Comparison of ENCODE assay signal across 26 cellular contexts in genomic region chr2:11187733-11188132, GRCh38. TPM values are rescaled to one million over a fixed set of nuclear protein-coding genes. Genes with fewer than 3 reads are reported as not detected.
DNase-seq lines count a peak whose midpoint lies in the region; ATAC-seq, FAIRE-seq and TF ChIP-seq lines count a peak whose summit lies in the region.
"Had no signal": no experiment of that assay in that cellular context is flagged by ENCODE, and none has a peak within 500 bp of the region (broad histone marks: within the 10 kb centered on the region; RNA-seq: fewer than 3 reads in every experiment).

No MANE protein-coding gene starts in this region.

- H3K27me3 ChIP-seq in astrocyte (ENCODE audit: insufficient read depth, low read length) = no peaks in the 10 kb centered on the region
- H3K27me3 ChIP-seq in suprapubic skin = no peaks in the 10 kb centered on the region
- H3K27me3 ChIP-seq: breast epithelium, upper lobe of left lung had no signal

- peak; percentile 49 for FAIRE-seq in A549 (lab: Jason Lieb, UNC)
- FAIRE-seq in astrocyte (lab: Jason Lieb, UNC) = no peak
- FAIRE-seq: D721Med, GM19239 had no signal

- H3K9me3 Mint-ChIP-seq in astrocyte (ENCODE audit: unreplicated experiment) = no peaks in the 10 kb centered on the region
- H3K9me3 Mint-ChIP-seq: activated T-helper 17 cell treated with anti-CD3 and anti-CD28 coated beads, Interleukin-2, amount 50 U/mL, for 72 hours; CD4-positive, CD25-positive, alpha-beta regulatory T cell; natural killer cell treated with Interleukin-12 subunit alpha and Interleukin-12 subunit beta and Interleukin-15 and Interleukin-18, amount 100 ng/mL, for 72 hours; stimulated activated naive B cell treated with anti-CD40 and anti-IgM and Interleukin-4, amounts not matched to agents 10 μg/mL and 1 μg/mL and 100 μg/mL, for 72 hours had no signal

- no peak overlapping the region for H3K4me3 Mint-ChIP-seq in astrocyte (ENCODE audit: unreplicated experiment)
- H3K4me3 Mint-ChIP-seq: activated CD8-positive, alpha-beta T cell treated with anti-CD3 and anti-CD28 coated beads, Interleukin-2, amount 10 ng/mL, durations not matched to agents 7 days and 5 days; activated T-helper 17 cell treated with anti-CD3 and anti-CD28 coated beads, Interleukin-2, amount 50 U/mL, for 72 hours; CD4-positive, CD25-positive, alpha-beta regulatory T cell; natural killer cell treated with Interleukin-12 subunit alpha and Interleukin-12 subunit beta and Interleukin-15 and Interleukin-18, amount 100 ng/mL, for 72 hours; stimulated activated naive B cell treated with anti-CD40 and anti-IgM and Interleukin-4, amounts not matched to agents 10 μg/mL and 1 μg/mL and 100 μg/mL, for 72 hours had no signal

- peaks cover 9% of the 10 kb centered on the region for H3K36me3 Mint-ChIP-seq in astrocyte (ENCODE audit: low read depth, unreplicated experiment)

- H4K20me1 ChIP-seq in astrocyte (ENCODE audit: insufficient read depth, low read length) = no peaks in the 10 kb centered on the region

- peaks cover 6% of the 10 kb centered on the region for H3K4me1 Mint-ChIP-seq in astrocyte (ENCODE audit: low read depth, unreplicated experiment)
- H3K4me1 Mint-ChIP-seq: activated T-helper 17 cell treated with anti-CD3 and anti-CD28 coated beads, Interleukin-2, amount 50 U/mL, for 72 hours; stimulated activated naive B cell treated with anti-CD40 and anti-IgM and Interleukin-4, amounts not matched to agents 10 μg/mL and 1 μg/mL and 100 μg/mL, for 72 hours had no signal

- CTCF ChIA-PET in A549 (lab: Yijun Ruan, JAX) = interaction anchor here (0.7 to 1.2 kb wide), 3 partner anchors 55 to 355 kb away, joined by 3 to 5 read pairs (median 3); a partner anchor contains a TSS

- no peak for TF ChIP-seq RAD21 in A549 (conservative IDR thresholded peaks at IDR 0.05 in 1 of 2, IDR thresholded peaks at IDR 0.05 in 1 of 2)

- POLR2A ChIA-PET in A549 (lab: Yijun Ruan, JAX) = no interaction called here

- no peak for TF ChIP-seq POLR2A in A549 (IDR thresholded peaks at IDR 0.05; ENCODE audit: low read length)
- no peak for TF ChIP-seq POLR2A in suprapubic skin (IDR thresholded peaks at IDR 0.05)

- H3K4me2 ChIP-seq in A549 = no peak overlapping the region
- H3K4me2 ChIP-seq in astrocyte (ENCODE audit: low read length) = no peak overlapping the region

- no peak overlapping the region for H2AFZ ChIP-seq in astrocyte (ENCODE audit: low read depth, low read length)

- H3K79me2 ChIP-seq in astrocyte (ENCODE audit: insufficient read depth, low read length) = no peaks in the 10 kb centered on the region

- no peak overlapping the region for H3K4me3 ChIP-seq in A549
- no peak overlapping the region for H3K4me3 ChIP-seq in astrocyte (ENCODE audit: insufficient read depth, low read depth, low read length)
- H3K4me3 ChIP-seq in suprapubic skin = no peak overlapping the region
- no peak overlapping the region for H3K4me3 ChIP-seq in foreskin fibroblast (ENCODE audit: low read depth in 1 of 2, low read length in 2 of 2)
- H3K4me3 ChIP-seq: breast epithelium, upper lobe of left lung had no signal

- H3K4me1 ChIP-seq in A549 (peaks cover 6% of the 10 kb centered on the region; the same call in 1 of the 3 replicates), astrocyte (ENCODE audit: insufficient read depth, low read length) (peaks cover 4% of the 10 kb centered on the region), suprapubic skin (peaks cover 1% of the 10 kb centered on the region)
- H3K4me1 ChIP-seq: breast epithelium, upper lobe of left lung had no signal

- H3K27ac ChIP-seq in A549 (no peak overlapping the region), astrocyte (ENCODE audit: low read depth, low read length) (no peak overlapping the region), suprapubic skin (no peak overlapping the region)
- H3K27ac ChIP-seq: 22Rv1, breast epithelium, upper lobe of left lung, WERI-Rb-1 had no signal

- no peaks in the 10 kb centered on the region for H3K27me3 Mint-ChIP-seq in astrocyte (ENCODE audit: low read depth, unreplicated experiment)
- H3K27me3 Mint-ChIP-seq: activated T-helper 17 cell treated with anti-CD3 and anti-CD28 coated beads, Interleukin-2, amount 50 U/mL, for 72 hours; CD4-positive, CD25-positive, alpha-beta regulatory T cell; natural killer cell treated with Interleukin-12 subunit alpha and Interleukin-12 subunit beta and Interleukin-15 and Interleukin-18, amount 100 ng/mL, for 72 hours; stimulated activated naive B cell treated with anti-CD40 and anti-IgM and Interleukin-4, amounts not matched to agents 10 μg/mL and 1 μg/mL and 100 μg/mL, for 72 hours had no signal

- H3K9ac ChIP-seq in astrocyte (ENCODE audit: low read length) = no peak overlapping the region

- no peaks in the 10 kb centered on the region for H3K9me3 ChIP-seq in A549
- H3K9me3 ChIP-seq in astrocyte (ENCODE audit: insufficient read depth, low read depth, low read length) = no peaks in the 10 kb centered on the region
- no peaks in the 10 kb centered on the region for H3K9me3 ChIP-seq in suprapubic skin
- H3K9me3 ChIP-seq: breast epithelium, upper lobe of left lung had no signal

- DNase-seq in A549 (ENCODE audit: low read depth in 1 of 2, low spot score in 1 of 2) = no peak
- DNase-seq in Kasumi-1 (lab: John Stamatoyannopoulos, UW) = peak; percentile 40 to 75
- DNase-seq in OCI-M1 (lab: John Stamatoyannopoulos, UW) = peak; percentile 63
- no peak for DNase-seq in astrocyte (ENCODE audit: low read depth)
- no peak for DNase-seq in suprapubic skin (ENCODE audit: low spot score in 2 of 2)
- no peak for DNase-seq in foreskin fibroblast
- DNase-seq: activated CD4-positive, alpha-beta T cell treated with anti-CD3 and anti-CD28 coated beads for 4 hours; activated CD8-positive, alpha-beta T cell treated with anti-CD3 and anti-CD28 coated beads, Interleukin-2, amount 10 ng/mL, durations not matched to agents 7 days and 5 days; activated naive CD4-positive, alpha-beta T cell treated with anti-CD3 and anti-CD28 coated beads, Interleukin-2, amount 50 U/mL, for 16 hours; CD4-positive, CD25-positive, alpha-beta regulatory T cell; effector CD8-positive, alpha-beta T cell; glutamatergic neuron; NCI-H1092; NCI-H1694; stimulated activated naive B cell treated with anti-CD40 and anti-IgM and Interleukin-4, amounts not matched to agents 10 μg/mL and 1 μg/mL and 100 μg/mL, for 72 hours; upper lobe of left lung; WERI-Rb-1 had no signal

- peak overlapping the region; percentile 90 for H3K27ac Mint-ChIP-seq in astrocyte (ENCODE audit: unreplicated experiment)
- H3K27ac Mint-ChIP-seq: activated CD8-positive, alpha-beta T cell treated with anti-CD3 and anti-CD28 coated beads, Interleukin-2, amount 10 ng/mL, durations not matched to agents 7 days and 5 days; activated T-helper 17 cell treated with anti-CD3 and anti-CD28 coated beads, Interleukin-2, amount 50 U/mL, for 72 hours; natural killer cell treated with Interleukin-12 subunit alpha and Interleukin-12 subunit beta and Interleukin-15 and Interleukin-18, amount 100 ng/mL, for 72 hours; stimulated activated naive B cell treated with anti-CD40 and anti-IgM and Interleukin-4, amounts not matched to agents 10 μg/mL and 1 μg/mL and 100 μg/mL, for 72 hours had no signal

- TF ChIP-seq EP300 in A549 (IDR thresholded peaks at IDR 0.05) (no peak), suprapubic skin (IDR thresholded peaks at IDR 0.05) (no peak)

- ATAC-seq in A549 (no peak), GM18498 (IDR thresholded peaks at IDR 0.05; ENCODE audit: unreplicated experiment) (no peak), HG03342 (IDR thresholded peaks at IDR 0.05; ENCODE audit: unreplicated experiment) (no peak)
- ATAC-seq: activated CD8-positive, alpha-beta T cell treated with anti-CD3 and anti-CD28 coated beads, Interleukin-2, amount 10 ng/mL, durations not matched to agents 7 days and 5 days; activated T-helper 17 cell treated with anti-CD3 and anti-CD28 coated beads, Interleukin-2, amount 50 U/mL, for 72 hours; left lobe of liver; natural killer cell treated with Interleukin-12 subunit alpha and Interleukin-12 subunit beta and Interleukin-15 and Interleukin-18, amount 100 ng/mL, for 72 hours; stimulated activated naive B cell treated with anti-CD40 and anti-IgM and Interleukin-4, amounts not matched to agents 10 μg/mL and 1 μg/mL and 100 μg/mL, for 72 hours had no signal

- WGBS in A549 (ENCODE audit: missing lambda C conversion rate) = 91% methylated on average over 2 of the region's 2 CpGs
- 78% methylated on average over 2 of the region's 2 CpGs for WGBS in suprapubic skin

- H3K36me3 ChIP-seq in astrocyte (ENCODE audit: insufficient read depth, low read length) (peaks cover 16% of the 10 kb centered on the region), suprapubic skin (peaks cover 51% of the 10 kb centered on the region)

- TF ChIP-seq CTCF in A549 (IDR thresholded peaks at IDR 0.05) (no peak), astrocyte (IDR thresholded peaks at IDR 0.05; ENCODE audit: insufficient read depth, low read depth, low read length) (no peak), suprapubic skin (IDR thresholded peaks at IDR 0.05) (no peak), foreskin fibroblast (IDR thresholded peaks at IDR 0.05; ENCODE audit: low read depth, low read length) (no peak)

TF ChIP-seq in A549, 52 proteins besides CTCF, POLR2A, EP300 and RAD21 (continues in another document):
- no peak for TF ChIP-seq BCL3 (IDR thresholded peaks at IDR 0.05)

RNA-seq across cellular contexts. Expression of gene SLC66A3, which starts 32.5 kb away (rescaled TPM):
- polyA plus RNA-seq in A549 (2011; rRNA removed) (69.8 and 90.1 TPM in 2 replicates), A549 (2017; fragmentation: RNase III; extraction: RNeasy Plus Mini Kit Qiagen cat#74134 plus additional on column Dnase treatment) (24.9 to 27.8 TPM (median 25.9 TPM) in 3 replicates)
- 61.4 and 85.0 TPM in 2 replicates for polyA plus RNA-seq in A549 (2012; cell fraction: cytosol; rRNA removed)
- 41.1 and 53.5 TPM in 2 replicates for polyA plus RNA-seq in A549 (2012; cell fraction: nucleus; rRNA removed)
- polyA minus RNA-seq in A549 (2011; rRNA and poly(A)+ RNA removed) = 82.8 and 106 TPM in 2 replicates
- total RNA-seq in astrocyte (14.3 and 16.0 TPM in 2 replicates), suprapubic skin (100 to 1,000 TPM in 1 of 4 donors, 10 to 100 TPM in 3; 30.3 to 101 (median 39.7) TPM)

Comparison
In these comparisons a context has a peak if more than half of its experiments do, and no peak if none do; other contexts are left out.
1. DNase-seq: peak in Kasumi-1 (2 of 2) and OCI-M1 (single experiment); none in A549 (0 of 2), astrocyte (single experiment), suprapubic skin (0 of 2) and foreskin fibroblast (0 of 2).